In genomic region chr1:109668123-109668800, GRCh38 we compare ENCODE assay signal across 6 cellular contexts. TPM values are rescaled to one million over a fixed set of nuclear protein-coding genes. Genes with fewer than 3 reads are reported as not detected.
A peak's percentile ranks its signal among the peaks of the same experiment; 100 is the strongest.
DNase-seq lines count a peak whose midpoint lies in the region; ATAC-seq, FAIRE-seq and TF ChIP-seq lines count a peak whose summit lies in the region.

No MANE protein-coding gene starts in this region.

- H3K27ac ChIP-seq in ACC112 (ENCODE audit: low read depth, low read length): no peak overlapping the region
- H3K27ac ChIP-seq in SJSA1: no peak overlapping the region
- no peak overlapping the region for H3K27ac ChIP-seq in keratinocyte (ENCODE audit: control insufficient read depth, insufficient read depth, low read length)

- H3K4me1 ChIP-seq in ACC112 (ENCODE audit: control insufficient read depth, insufficient read depth, low read length, unreplicated experiment): peaks cover 9% of the 10 kb centered on the region
- H3K4me1 ChIP-seq in SJSA1 (replicated peaks): peaks cover 14% of the 10 kb centered on the region
- H3K4me1 ChIP-seq in keratinocyte (ENCODE audit: control insufficient read depth, extremely low read depth, insufficient read depth, low read length): no peaks in the 10 kb centered on the region

- H3K9me3 ChIP-seq in SJSA1 (replicated peaks) (no peaks in the 10 kb centered on the region), keratinocyte (ENCODE audit: control insufficient read depth, low read depth, low read length) (no peaks in the 10 kb centered on the region)

- H3K27me3 ChIP-seq in ACC112 (ENCODE audit: insufficient read depth, low read length): no peaks in the 10 kb centered on the region
- H3K27me3 ChIP-seq in SJSA1 (replicated peaks): no peaks in the 10 kb centered on the region
- no peaks in the 10 kb centered on the region for H3K27me3 ChIP-seq in keratinocyte (ENCODE audit: control insufficient read depth, extremely low read depth, insufficient read depth, low read length)

- H3K4me3 ChIP-seq in ACC112 (ENCODE audit: low read depth, low read length) (peak overlapping the region; percentile 77), SJSA1 (peak overlapping the region; percentile 32), keratinocyte (ENCODE audit: control insufficient read depth in 2 of 3, extremely low read depth in 1 of 3, insufficient read depth in 2 of 3, low read depth in 1 of 3, low read length in 3 of 3) (peak overlapping the region in 1 of 3 experiments; percentile 42)

- TF ChIP-seq CTCF in keratinocyte (optimal IDR thresholded peaks at IDR 0.05 in 1 of 3, IDR thresholded peaks at IDR 0.05 in 1 of 3, conservative IDR thresholded peaks at IDR 0.05 in 1 of 3; ENCODE audit: extremely low read depth in 1 of 3, insufficient read depth in 2 of 3, low read length in 3 of 3): no peak

- H3K4me2 ChIP-seq in keratinocyte (ENCODE audit: control insufficient read depth, extremely low read depth, insufficient read depth, low read depth, low read length): peak overlapping the region; percentile 41

- no peak for FAIRE-seq in keratinocyte (lab: Jason Lieb, UNC)

- H3K9ac ChIP-seq in keratinocyte (ENCODE audit: control insufficient read depth, extremely low read depth, insufficient read depth, low read length): no peak overlapping the region

- DNase-seq in SJSA1 (ENCODE audit: low read depth in 1 of 2, low spot score in 2 of 2) (peak in 1 of 2 experiments; percentile 41), keratinocyte (ENCODE audit: low read depth, low spot score) (no peak), amniotic stem cell (lab: John Stamatoyannopoulos, UW) (no peak)

- ATAC-seq in HG02623 (IDR thresholded peaks at IDR 0.05; ENCODE audit: unreplicated experiment) (no peak), HG02885 (IDR thresholded peaks at IDR 0.05; ENCODE audit: poor library complexity, unreplicated experiment) (no peak)

- H2AFZ ChIP-seq in ACC112 (ENCODE audit: low read length, unreplicated experiment) (peak overlapping the region; percentile 82), keratinocyte (ENCODE audit: control insufficient read depth, low read length) (peak overlapping the region; percentile 35)

- H3K9me1 ChIP-seq in keratinocyte (ENCODE audit: control insufficient read depth, extremely low read depth, insufficient read depth, low read length): no peaks in the 10 kb centered on the region

- no peaks in the 10 kb centered on the region for H4K20me1 ChIP-seq in keratinocyte (ENCODE audit: control insufficient read depth, extremely low read depth, insufficient read depth, low read length)

- H3K36me3 ChIP-seq in ACC112 (ENCODE audit: insufficient read depth, low read length) (no peaks in the 10 kb centered on the region), SJSA1 (no peaks in the 10 kb centered on the region), keratinocyte (ENCODE audit: control insufficient read depth in 2 of 2, extremely low read depth in 1 of 2, insufficient read depth in 2 of 2, low read length in 2 of 2) (no peaks in the 10 kb centered on the region)

- H3K79me2 ChIP-seq in ACC112 (ENCODE audit: control insufficient read depth, insufficient read depth, low read length, unreplicated experiment) (no peaks in the 10 kb centered on the region), keratinocyte (ENCODE audit: control insufficient read depth, insufficient read depth, low read length) (no peaks in the 10 kb centered on the region)

- dilution Hi-C loops in keratinocyte (cut with MboI; ENCODE audit: extremely low pct_ligation_motif_present, low sequenced_read_pairs): no loop called here

RNA-seq across cellular contexts. Expression of gene GSTM2, which starts 0.4 kb away (rescaled TPM):
- total RNA-seq in SJSA1 (2014; rRNA removed; shearing (Covaris generic)): 4.1 and 19.3 TPM in 2 replicates
- 11.1 to 14.9 TPM (median 14.7 TPM) in 3 replicates for polyA plus RNA-seq in keratinocyte
- 3.0 TPM for polyA plus RNA-seq in keratinocyte (2011; ENCODE audit: low read depth)
- polyA plus RNA-seq in keratinocyte (2011; cell fraction: cytosol; rRNA removed): 5.4 and 6.7 TPM in 2 replicates
- 48.2 and 77.6 TPM in 2 replicates for polyA plus RNA-seq in keratinocyte (2011; cell fraction: nucleus; rRNA removed)
- polyA plus RNA-seq in keratinocyte (2012; ENCODE audit: low replicate concordance): 8.3 and 10.9 TPM in 2 replicates
- 2.0 to 15.7 TPM (median 9.3 TPM) in 3 replicates for polyA minus RNA-seq in keratinocyte
- not detected for polyA minus RNA-seq in keratinocyte (2011; cell fraction: cytosol; rRNA and poly(A)+ RNA removed)
- polyA minus RNA-seq in keratinocyte (2011; cell fraction: nucleus; rRNA and poly(A)+ RNA removed): 1.2 and 4.2 TPM in 2 replicates

RNA-seq across cellular contexts. Expression of gene GSTM4, which starts 12.4 kb away (rescaled TPM):
- 18.8 and 26.7 TPM in 2 replicates for total RNA-seq in SJSA1 (2014; rRNA removed; shearing (Covaris generic))
- polyA plus RNA-seq in keratinocyte: 13.3 to 15.9 TPM (median 14.1 TPM) in 3 replicates
- 2.7 TPM for polyA plus RNA-seq in keratinocyte (2011; ENCODE audit: low read depth)
- polyA plus RNA-seq in keratinocyte (2011; cell fraction: cytosol; rRNA removed): 12.6 and 13.8 TPM in 2 replicates
- 17.8 and 22.9 TPM in 2 replicates for polyA plus RNA-seq in keratinocyte (2011; cell fraction: nucleus; rRNA removed)
- polyA plus RNA-seq in keratinocyte (2012; ENCODE audit: low replicate concordance): 4.5 and 10.2 TPM in 2 replicates
- 7.0 to 16.5 TPM (median 9.7 TPM) in 3 replicates for polyA minus RNA-seq in keratinocyte
- 10.0 TPM for polyA minus RNA-seq in keratinocyte (2011; cell fraction: cytosol; rRNA and poly(A)+ RNA removed)
- 5.3 and 10.9 TPM in 2 replicates for polyA minus RNA-seq in keratinocyte (2011; cell fraction: nucleus; rRNA and poly(A)+ RNA removed)

RNA-seq across cellular contexts. Expression of gene GSTM1, which starts 19.4 kb away (rescaled TPM):
- 19.0 and 26.8 TPM in 2 replicates for total RNA-seq in SJSA1 (2014; rRNA removed; shearing (Covaris generic))
- polyA plus RNA-seq in keratinocyte: 11.2 to 18.2 TPM (median 13.5 TPM) in 3 replicates
- polyA plus RNA-seq in keratinocyte (2011; ENCODE audit: low read depth): 0.66 TPM
- polyA plus RNA-seq in keratinocyte (2011; cell fraction: cytosol; rRNA removed): 12.0 and 12.3 TPM in 2 replicates
- polyA plus RNA-seq in keratinocyte (2011; cell fraction: nucleus; rRNA removed): 7.3 and 11.5 TPM in 2 replicates
- polyA plus RNA-seq in keratinocyte (2012; ENCODE audit: low replicate concordance): 2.1 and 13.8 TPM in 2 replicates
- polyA minus RNA-seq in keratinocyte: 9.9 to 13.4 TPM (median 11.5 TPM) in 3 replicates
- polyA minus RNA-seq in keratinocyte (2011; cell fraction: cytosol; rRNA and poly(A)+ RNA removed): 5.8 TPM
- polyA minus RNA-seq in keratinocyte (2011; cell fraction: nucleus; rRNA and poly(A)+ RNA removed): 0.84 and 2.1 TPM in 2 replicates

RNA-seq across cellular contexts. Expression of gene GSTM5, which starts 43.8 kb away (rescaled TPM):
- total RNA-seq in SJSA1 (2014; rRNA removed; shearing (Covaris generic)): not detected in 2 replicates
- not detected in 3 replicates for polyA plus RNA-seq in keratinocyte
- not detected for polyA plus RNA-seq in keratinocyte (2011; ENCODE audit: low read depth)
- polyA plus RNA-seq in keratinocyte (2011; cell fraction: cytosol; rRNA removed): not detected in 2 replicates
- polyA plus RNA-seq in keratinocyte (2011; cell fraction: nucleus; rRNA removed): not detected in 2 replicates
- polyA plus RNA-seq in keratinocyte (2012; ENCODE audit: low replicate concordance): not detected in 2 replicates
- polyA minus RNA-seq in keratinocyte: not detected in 3 replicates
- not detected for polyA minus RNA-seq in keratinocyte (2011; cell fraction: cytosol; rRNA and poly(A)+ RNA removed)
- polyA minus RNA-seq in keratinocyte (2011; cell fraction: nucleus; rRNA and poly(A)+ RNA removed): not detected in 2 replicates

RNA-seq across cellular contexts. Expression of gene AMPD2, which starts 48.6 kb away (rescaled TPM):
- 47.6 and 49.2 TPM in 2 replicates for total RNA-seq in SJSA1 (2014; rRNA removed; shearing (Covaris generic))
- 17.6 to 23.6 TPM (median 21.4 TPM) in 3 replicates for polyA plus RNA-seq in keratinocyte
- 8.5 TPM for polyA plus RNA-seq in keratinocyte (2011; ENCODE audit: low read depth)
- polyA plus RNA-seq in keratinocyte (2011; cell fraction: cytosol; rRNA removed): 10.8 and 13.0 TPM in 2 replicates
- polyA plus RNA-seq in keratinocyte (2011; cell fraction: nucleus; rRNA removed): 77.6 and 98.9 TPM in 2 replicates
- 22.2 and 24.5 TPM in 2 replicates for polyA plus RNA-seq in keratinocyte (2012; ENCODE audit: low replicate concordance)
- 30.5 to 75.5 TPM (median 37.9 TPM) in 3 replicates for polyA minus RNA-seq in keratinocyte
- 22.4 TPM for polyA minus RNA-seq in keratinocyte (2011; cell fraction: cytosol; rRNA and poly(A)+ RNA removed)
- polyA minus RNA-seq in keratinocyte (2011; cell fraction: nucleus; rRNA and poly(A)+ RNA removed): 34.0 and 39.4 TPM in 2 replicates
